Comparison of ENCODE assay signal across 1 cellular context in the genomic region with DNA sequence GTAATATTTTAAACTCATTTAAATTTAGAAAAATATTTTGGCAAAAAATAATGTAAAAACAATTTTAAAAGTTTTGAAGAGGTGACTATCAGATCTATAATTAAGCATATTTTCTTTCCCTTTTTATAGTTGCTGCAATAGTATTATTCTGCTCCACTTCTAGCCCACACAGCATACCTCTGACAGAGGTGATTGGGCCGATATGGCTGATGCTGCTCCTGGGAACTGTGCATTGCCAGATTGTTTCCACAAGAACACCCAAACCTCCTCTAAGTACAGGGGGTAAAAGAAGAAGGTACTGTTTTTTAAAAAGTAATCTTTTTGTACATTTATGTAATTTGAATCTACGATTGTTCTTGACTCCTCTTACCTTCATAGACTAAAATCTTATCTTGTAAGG.
TF ChIP-seq lines count a peak whose summit lies in the region.

No MANE protein-coding gene starts in this region.

TF ChIP-seq in IMR-90, 13 proteins besides CTCF, POLR2A, EP300 and RAD21:
- TF ChIP-seq RFX5 (IDR thresholded peaks at IDR 0.05; ENCODE audit: low read depth, low read length) (no peak), NFE2L2 (IDR thresholded peaks at IDR 0.05; ENCODE audit: low read depth, low read length) (no peak)
- TF ChIP-seq, protein P1, sequence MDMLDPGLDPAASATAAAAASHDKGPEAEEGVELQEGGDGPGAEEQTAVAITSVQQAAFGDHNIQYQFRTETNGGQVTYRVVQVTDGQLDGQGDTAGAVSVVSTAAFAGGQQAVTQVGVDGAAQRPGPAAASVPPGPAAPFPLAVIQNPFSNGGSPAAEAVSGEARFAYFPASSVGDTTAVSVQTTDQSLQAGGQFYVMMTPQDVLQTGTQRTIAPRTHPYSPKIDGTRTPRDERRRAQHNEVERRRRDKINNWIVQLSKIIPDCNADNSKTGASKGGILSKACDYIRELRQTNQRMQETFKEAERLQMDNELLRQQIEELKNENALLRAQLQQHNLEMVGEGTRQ (IDR thresholded peaks at IDR 0.05; ENCODE audit: low read depth, low read length): no peak
